In genomic region chr16:8946544-8946943, GRCh38 we compare ENCODE assay signal across 12 cellular contexts. TPM values are rescaled to one million over a fixed set of nuclear protein-coding genes. Genes with fewer than 3 reads are reported as not detected.
A peak's percentile ranks its signal among the peaks of the same experiment; 100 is the strongest.
DNase-seq lines count a peak whose midpoint lies in the region; ATAC-seq, FAIRE-seq and TF ChIP-seq lines count a peak whose summit lies in the region.
"Had no signal": no experiment of that assay in that cellular context is flagged by ENCODE, and none has a peak within 500 bp of the region (broad histone marks: within the 10 kb centered on the region; RNA-seq: fewer than 3 reads in every experiment).

No MANE protein-coding gene starts in this region.

- no peak for TF ChIP-seq CTCF in ovary (IDR thresholded peaks at IDR 0.05)

- H3K4me3 ChIP-seq in ovary = no peak overlapping the region
- H3K4me3 ChIP-seq: tibial nerve had no signal

- 49 to 67% (median 49%) methylated on average over 6 of the region's 6 CpGs for WGBS in ovary, 3 donors

- intact Hi-C loops in left colon (cut with DNase I, micrococcal nuclease) (no loop called here), ovary (cut with DNase I) (no loop called here)

- H3K27ac ChIP-seq in ovary = no peak overlapping the region
- H3K27ac ChIP-seq: tibial nerve had no signal

- DNase-seq in D341Med (ENCODE audit: low spot score) (peak; percentile 68), NCI-H524 treated with DMSO at 0.1 percent for 48 hours (lab: John Stamatoyannopoulos, UW) (peak; percentile 47), left colon (peak; percentile 63 to 71), urothelium cell line (ENCODE audit: low spot score) (no peak), putamen (ENCODE audit: low spot score) (no peak), ovary (no peak)
- DNase-seq: activated naive CD4-positive, alpha-beta T cell treated with anti-CD3 and anti-CD28 coated beads, Interleukin-2, amount 50 U/mL, for 16 hours; cerebellar nuclear complex had no signal

- peaks cover 35% of the 10 kb centered on the region for H3K4me1 ChIP-seq in ovary (ENCODE audit: insufficient read depth)

- H3K27me3 ChIP-seq in ovary = no peaks in the 10 kb centered on the region
- H3K27me3 ChIP-seq: tibial nerve had no signal

- TF ChIP-seq EP300 in ovary (IDR thresholded peaks at IDR 0.05) = no peak

- FAIRE-seq in urothelium cell line (lab: Jason Lieb, UNC) = no peak

- peak; percentile 35 for ATAC-seq in GM18868 (IDR thresholded peaks at IDR 0.05; ENCODE audit: unreplicated experiment)
- peak; percentile 85 for ATAC-seq in left colon
- no peak for ATAC-seq in GM19395 (IDR thresholded peaks at IDR 0.05; ENCODE audit: unreplicated experiment)
- ATAC-seq: esophagus mucosa had no signal

- no peak for TF ChIP-seq POLR2A in ovary (IDR thresholded peaks at IDR 0.05)

- no peaks in the 10 kb centered on the region for H3K9me3 ChIP-seq in ovary
- H3K9me3 ChIP-seq: tibial nerve had no signal

- H3K36me3 ChIP-seq in ovary = no peaks in the 10 kb centered on the region
- H3K36me3 ChIP-seq: tibial nerve had no signal

RNA-seq across cellular contexts. Expression of gene USP7, which starts 17.2 kb away (rescaled TPM):
- 100 to 1,000 TPM; 119 to 123 TPM for total RNA-seq in left colon
- total RNA-seq in ovary = 100 to 1,000 TPM in 2 of 7 donors, 10 to 100 TPM in 5; 73.8 to 104 (median 98.3) TPM
- 10 to 100 TPM; 28.1 to 86.3 TPM for polyA plus RNA-seq in ovary

Comparison
In these comparisons a context has a peak if more than half of its experiments do, and no peak if none do; other contexts are left out.
1. DNase-seq: peak in D341Med (single experiment), NCI-H524 treated with DMSO at 0.1 percent for 48 hours (single experiment) and left colon (2 of 2); none in urothelium cell line (single experiment), putamen (single experiment) and ovary (0 of 5).